8 cellular contexts compared by ENCODE assay signal in genomic region chr12:57522887-57523705, GRCh38. TPM values are rescaled to one million over a fixed set of nuclear protein-coding genes. Genes with fewer than 3 reads are reported as not detected.
A peak's percentile ranks its signal among the peaks of the same experiment; 100 is the strongest.
DNase-seq lines count a peak whose midpoint lies in the region; ATAC-seq and TF ChIP-seq lines count a peak whose summit lies in the region.

No MANE protein-coding gene starts in this region.

- peak overlapping the region; percentile 70 for H3K4me3 ChIP-seq in mucosa of stomach (ENCODE audit: low read length)

- DNase-seq in NCI-H1417 treated with DMSO at 0.1 percent for 48 hours (lab: John Stamatoyannopoulos, UW) (peak; percentile 9), erythroblast (lab: John Stamatoyannopoulos, UW) (peak; percentile 70 to 83), type B pancreatic cell (ENCODE audit: extremely low spot score, unreplicated experiment) (no peak), NCI-H2029 treated with DMSO at 0.1 percent for 48 hours (lab: John Stamatoyannopoulos, UW) (no peak), omental fat pad (ENCODE audit: low spot score) (no peak)
- no peak for DNase-seq in activated CD4-positive, alpha-beta memory T cell treated with anti-CD3 and anti-CD28 coated beads, Interleukin-2, amount 10 ng/mL, durations not matched to agents 7 days and 5 days

- TF ChIP-seq POLR2A in erythroblast (IDR thresholded peaks at IDR 0.05; ENCODE audit: low read length): peak; percentile 25

- ATAC-seq in omental fat pad (ENCODE audit: low FRiP score): no peak

- H3K27me3 ChIP-seq in mucosa of stomach (ENCODE audit: control insufficient read depth, insufficient read depth, low read length): no peaks in the 10 kb centered on the region

- no peaks in the 10 kb centered on the region for H3K27me3 Mint-ChIP-seq in activated CD4-positive, alpha-beta memory T cell treated with anti-CD3 and anti-CD28 coated beads, Interleukin-2, amount 10 ng/mL, durations not matched to agents 7 days and 5 days
- H3K27me3 Mint-ChIP-seq in type B pancreatic cell: no peaks in the 10 kb centered on the region

- peaks cover 48% of the 10 kb centered on the region for H3K36me3 Mint-ChIP-seq in activated CD4-positive, alpha-beta memory T cell treated with anti-CD3 and anti-CD28 coated beads, Interleukin-2, amount 10 ng/mL, durations not matched to agents 7 days and 5 days (ENCODE audit: low read depth)
- H3K36me3 Mint-ChIP-seq in type B pancreatic cell: peaks cover 9% of the 10 kb centered on the region

- TF ChIP-seq CTCF in type B pancreatic cell (conservative IDR thresholded peaks at IDR 0.05) (no peak), omental fat pad (IDR thresholded peaks at IDR 0.05) (no peak)

- peak overlapping the region; percentile 88 for H3K4me3 Mint-ChIP-seq in activated CD4-positive, alpha-beta memory T cell treated with anti-CD3 and anti-CD28 coated beads, Interleukin-2, amount 10 ng/mL, durations not matched to agents 7 days and 5 days
- H3K4me3 Mint-ChIP-seq in type B pancreatic cell: peak overlapping the region; percentile 98

- H3K27ac Mint-ChIP-seq in activated CD4-positive, alpha-beta memory T cell treated with anti-CD3 and anti-CD28 coated beads, Interleukin-2, amount 10 ng/mL, durations not matched to agents 7 days and 5 days: peak overlapping the region; percentile 86
- peak overlapping the region; percentile 80 for H3K27ac Mint-ChIP-seq in type B pancreatic cell

- peaks cover 56% of the 10 kb centered on the region for H3K4me1 Mint-ChIP-seq in activated CD4-positive, alpha-beta memory T cell treated with anti-CD3 and anti-CD28 coated beads, Interleukin-2, amount 10 ng/mL, durations not matched to agents 7 days and 5 days
- peaks cover 43% of the 10 kb centered on the region for H3K4me1 Mint-ChIP-seq in type B pancreatic cell (ENCODE audit: unreplicated experiment)

- peaks cover 13% of the 10 kb centered on the region for H3K36me3 ChIP-seq in ES-I3 (ENCODE audit: insufficient read depth, low read length)
- peaks cover 28% of the 10 kb centered on the region for H3K36me3 ChIP-seq in mucosa of stomach (ENCODE audit: control insufficient read depth, insufficient read depth, low read length)

- CTCF ChIA-PET in activated CD4-positive, alpha-beta memory T cell treated with anti-CD3 and anti-CD28 coated beads, Interleukin-2, amount 10 ng/mL, durations not matched to agents 7 days and 5 days (lab: Charles Lee): interaction anchor here (0.8 to 2.2 kb wide), 4 partner anchors 23 to 60 kb away, joined by 3 to 7 read pairs (median 4); no protein-coding TSS in a partner anchor

- H3K9ac ChIP-seq in ES-I3 (ENCODE audit: low read depth, low read length): peak overlapping the region; percentile 77
- H3K9ac ChIP-seq in mucosa of stomach (ENCODE audit: low read length): peak overlapping the region; percentile 80

- no peaks in the 10 kb centered on the region for H3K9me3 Mint-ChIP-seq in activated CD4-positive, alpha-beta memory T cell treated with anti-CD3 and anti-CD28 coated beads, Interleukin-2, amount 10 ng/mL, durations not matched to agents 7 days and 5 days
- H3K9me3 Mint-ChIP-seq in type B pancreatic cell: no peaks in the 10 kb centered on the region

- POLR2A ChIA-PET in activated CD4-positive, alpha-beta memory T cell treated with anti-CD3 and anti-CD28 coated beads, Interleukin-2, amount 10 ng/mL, durations not matched to agents 7 days and 5 days (lab: Charles Lee): interaction anchor here (1.1 to 2.8 kb wide), 3 partner anchors 8 to 48 kb away, joined by 3 to 20 read pairs (median 9); partner anchors contain the start of gene DCTN2

- no peaks in the 10 kb centered on the region for H3K9me3 ChIP-seq in ES-I3 (ENCODE audit: control insufficient read depth, insufficient read depth, low read length)
- no peaks in the 10 kb centered on the region for H3K9me3 ChIP-seq in mucosa of stomach (ENCODE audit: control insufficient read depth, low read length)

- H3K4me1 ChIP-seq in ES-I3 (ENCODE audit: insufficient read depth, low read length): no peaks in the 10 kb centered on the region; the same call in 1 of the 2 replicates
- H3K4me1 ChIP-seq in mucosa of stomach (ENCODE audit: control insufficient read depth, insufficient read depth, low read length): peaks cover 53% of the 10 kb centered on the region

RNA-seq across cellular contexts. Expression of gene MBD6, which starts 0.5 kb away (rescaled TPM):
- 10 to 100 TPM; 71.7 to 73.4 TPM for total RNA-seq in activated CD4-positive, alpha-beta memory T cell treated with anti-CD3 and anti-CD28 coated beads, Interleukin-2, amount 10 ng/mL, durations not matched to agents 7 days and 5 days
- total RNA-seq in type B pancreatic cell (ENCODE audit: low replicate concordance) (87.5 and 94.7 TPM in 2 replicates), omental fat pad (10 to 100 TPM; 11.8 to 40.2 (median 15.2) TPM)

RNA-seq across cellular contexts. Expression of gene DDIT3, which starts 2.8 kb away (rescaled TPM):
- total RNA-seq in activated CD4-positive, alpha-beta memory T cell treated with anti-CD3 and anti-CD28 coated beads, Interleukin-2, amount 10 ng/mL, durations not matched to agents 7 days and 5 days: 10 to 100 TPM; 19.1 to 22.7 TPM
- total RNA-seq in type B pancreatic cell (ENCODE audit: low replicate concordance) (17.7 and 32.3 TPM in 2 replicates), omental fat pad (10 to 100 TPM; 31.5 to 66.6 (median 35.5) TPM)

RNA-seq across cellular contexts. Expression of gene DCTN2, which starts 23.9 kb away (rescaled TPM):
- 10 to 100 TPM; 80.9 to 85.1 TPM for total RNA-seq in activated CD4-positive, alpha-beta memory T cell treated with anti-CD3 and anti-CD28 coated beads, Interleukin-2, amount 10 ng/mL, durations not matched to agents 7 days and 5 days
- total RNA-seq in type B pancreatic cell (ENCODE audit: low replicate concordance) (119 and 126 TPM in 2 replicates), omental fat pad (100 to 1,000 TPM in 3 of 4 donors, 10 to 100 TPM in 1; 96.0 to 134 (median 123) TPM)

RNA-seq across cellular contexts. Expression of gene KIF5A, which starts 26.7 kb away (rescaled TPM):
- total RNA-seq in activated CD4-positive, alpha-beta memory T cell treated with anti-CD3 and anti-CD28 coated beads, Interleukin-2, amount 10 ng/mL, durations not matched to agents 7 days and 5 days: 1 to 10 TPM in 1 of 2 experiments, under 1 TPM in 1; 0.93 to 1.0 TPM
- 1.4 and 4.4 TPM in 2 replicates for total RNA-seq in type B pancreatic cell (ENCODE audit: low replicate concordance)
- total RNA-seq in omental fat pad: under 1 TPM in 2 of 4 donors, not detected in 2; 0.09 to 0.13 TPM

RNA-seq across cellular contexts. Expression of gene MARS1, which starts 35.2 kb away (rescaled TPM):
- total RNA-seq in activated CD4-positive, alpha-beta memory T cell treated with anti-CD3 and anti-CD28 coated beads, Interleukin-2, amount 10 ng/mL, durations not matched to agents 7 days and 5 days: 100 to 1,000 TPM; 262 to 282 TPM
- total RNA-seq in type B pancreatic cell (ENCODE audit: low replicate concordance): 200 and 211 TPM in 2 replicates
- total RNA-seq in omental fat pad: 100 to 1,000 TPM in 1 of 4 donors, 10 to 100 TPM in 3; 53.5 to 108 (median 58.4) TPM

Comparison
In these comparisons a context has a peak if more than half of its experiments do, and no peak if none do; other contexts are left out.
1. DNase-seq: peak in NCI-H1417 treated with DMSO at 0.1 percent for 48 hours (single experiment) and erythroblast (2 of 2); none in activated CD4-positive, alpha-beta memory T cell treated with anti-CD3 and anti-CD28 coated beads, Interleukin-2, amount 10 ng/mL, durations not matched to agents 7 days and 5 days (single experiment), type B pancreatic cell (single experiment), NCI-H2029 treated with DMSO at 0.1 percent for 48 hours (single experiment) and omental fat pad (single experiment).